27 cellular contexts compared by ENCODE assay signal in genomic region chr2:240187989-240188590, GRCh38. TPM values are rescaled to one million over a fixed set of nuclear protein-coding genes. Genes with fewer than 3 reads are reported as not detected.
"Had no signal": no experiment of that assay in that cellular context is flagged by ENCODE, and none has a peak within 500 bp of the region (broad histone marks: within the 10 kb centered on the region; RNA-seq: fewer than 3 reads in every experiment).

No MANE protein-coding gene starts in this region.

- H3K4me3 Mint-ChIP-seq: activated CD8-positive, alpha-beta T cell treated with anti-CD3 and anti-CD28 coated beads for 36 hours; activated naive CD8-positive, alpha-beta T cell treated with anti-CD3 and anti-CD28 coated beads, Interleukin-2, amount 50 U/mL, for 24 hours; brain had no signal

- H3K4me1 ChIP-seq: ascending aorta, SJCRH30 had no signal

- H3K36me3 ChIP-seq: ascending aorta, SJCRH30, WERI-Rb-1 had no signal

- H3K27ac ChIP-seq: ascending aorta, SJCRH30, WERI-Rb-1 had no signal

- H3K9me3 ChIP-seq: ascending aorta, SK-N-SH had no signal

- H3K27me3 ChIP-seq: ascending aorta, SJCRH30 had no signal

- H3K27ac Mint-ChIP-seq: activated CD8-positive, alpha-beta T cell treated with anti-CD3 and anti-CD28 coated beads for 36 hours; activated naive CD4-positive, alpha-beta T cell treated with anti-CD3 and anti-CD28 coated beads, Interleukin-2, amount 50 U/mL, for 72 hours; activated naive CD8-positive, alpha-beta T cell treated with anti-CD3 and anti-CD28 coated beads, Interleukin-2, amount 50 U/mL, for 24 hours; brain had no signal

- DNase-seq: activated CD4-positive, alpha-beta T cell treated with anti-CD3 and anti-CD28 coated beads for 4 hours; activated CD8-positive, alpha-beta memory T cell treated with anti-CD3 and anti-CD28 coated beads, Interleukin-2, amount 50 U/mL, for 4 hours; activated CD8-positive, alpha-beta T cell treated with anti-CD3 and anti-CD28 coated beads for 36 hours; activated naive CD4-positive, alpha-beta T cell treated with Interleukin-2 at 50 U/mL for 16 hours; activated naive CD8-positive, alpha-beta T cell treated with anti-CD3 and anti-CD28 coated beads, Interleukin-2, amount 50 U/mL, for 24 hours; amniotic stem cell; Kasumi-1; KBM-7; NCI-H1048; NCI-H1417 treated with DMSO at 0.1 percent for 48 hours; NCI-H1694; NCI-H2029; NCI-H510A treated with DMSO at 0.1 percent for 48 hours; NCI-H69; NK-92 treated with Interleukin-12 subunit alpha and Interleukin-12 subunit beta, amount 100 ng/mL, for 24 hours; OCI-M1; Right ventricle myocardium superior; RPMI8226; SJCRH30; SK-N-SH; T-helper 1 cell; WERI-Rb-1 had no signal

- H3K4me3 ChIP-seq: ascending aorta, SJCRH30 had no signal

- H3K4me1 Mint-ChIP-seq: activated naive CD8-positive, alpha-beta T cell treated with anti-CD3 and anti-CD28 coated beads, Interleukin-2, amount 50 U/mL, for 24 hours had no signal

- H3K36me3 Mint-ChIP-seq: activated naive CD4-positive, alpha-beta T cell treated with anti-CD3 and anti-CD28 coated beads, Interleukin-2, amount 50 U/mL, for 72 hours had no signal

- ATAC-seq: activated CD8-positive, alpha-beta T cell treated with anti-CD3 and anti-CD28 coated beads for 36 hours; activated naive CD4-positive, alpha-beta T cell treated with anti-CD3 and anti-CD28 coated beads, Interleukin-2, amount 50 U/mL, for 72 hours; activated naive CD8-positive, alpha-beta T cell treated with anti-CD3 and anti-CD28 coated beads, Interleukin-2, amount 50 U/mL, for 24 hours; Panc1 had no signal

RNA-seq across cellular contexts. Expression of gene OTOS, which starts 47.6 kb away (rescaled TPM):
- total RNA-seq: activated CD8-positive, alpha-beta T cell treated with anti-CD3 and anti-CD28 coated beads for 36 hours; activated naive CD4-positive, alpha-beta T cell treated with anti-CD3 and anti-CD28 coated beads, Interleukin-2, amount 50 U/mL, for 72 hours; ascending aorta; Right ventricle myocardium superior; SJCRH30; T-helper 2 cell treated with Interferon-gamma antibody and Interleukin-4, amounts not matched to agents 100 ng/mL and 5 ng/mL, for 36 hours had no signal
- polyA plus RNA-seq: SK-N-SH had no signal
